Comparison of ENCODE assay signal across 14 cellular contexts in the genomic region with DNA sequence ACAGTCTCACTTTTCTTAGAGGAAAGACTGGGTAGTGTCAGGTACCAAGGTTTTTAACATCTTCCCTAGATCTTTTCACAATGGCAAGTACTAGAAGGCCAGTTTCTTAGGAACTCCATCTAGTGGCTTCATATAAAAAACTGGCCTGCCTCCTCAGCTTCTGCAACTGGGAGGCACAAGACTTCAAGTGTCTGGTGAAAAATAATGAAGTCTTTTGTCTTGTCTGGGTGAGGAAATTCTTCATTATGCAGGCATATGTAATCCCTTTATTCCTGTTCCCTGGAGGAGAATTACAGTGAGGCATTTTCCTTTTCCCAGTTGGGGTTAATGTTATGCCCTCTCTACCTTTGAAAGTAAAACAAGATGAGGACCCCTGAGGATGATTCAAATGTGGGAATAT.
DNase-seq lines count a peak whose midpoint lies in the region; ATAC-seq lines count a peak whose summit lies in the region.
"Had no signal": no experiment of that assay in that cellular context is flagged by ENCODE, and none has a peak within 500 bp of the region (broad histone marks: within the 10 kb centered on the region; RNA-seq: fewer than 3 reads in every experiment).

No MANE protein-coding gene starts in this region.

- no peaks in the 10 kb centered on the region for H3K36me3 Mint-ChIP-seq in activated CD4-positive, alpha-beta T cell treated with anti-CD3 and anti-CD28 coated beads for 36 hours (ENCODE audit: low read depth)
- H3K36me3 Mint-ChIP-seq: IgD-negative memory B cell had no signal

- H3K9me3 Mint-ChIP-seq in activated CD4-positive, alpha-beta T cell treated with anti-CD3 and anti-CD28 coated beads for 36 hours (ENCODE audit: low read depth) = no peaks in the 10 kb centered on the region

- H3K27ac ChIP-seq in HUES64 (ENCODE audit: low read depth, low read length) = peak overlapping the region; percentile 77
- H3K27ac ChIP-seq in iPS-18a (ENCODE audit: low read length) = no peak overlapping the region
- H3K27ac ChIP-seq: BLaER1, ovary had no signal

- no peak overlapping the region; the same call in 1 of the 2 replicates for H3K9ac ChIP-seq in HUES64 (ENCODE audit: low read depth, low read length)
- no peak overlapping the region for H3K9ac ChIP-seq in iPS-18a (ENCODE audit: low read length)
- H3K9ac ChIP-seq: BLaER1 had no signal

- DNase-seq in ACHN (peak; percentile 4), astrocyte of the hippocampus (ENCODE audit: low read depth, low spot score) (peak; percentile 51), left lobe of liver (ENCODE audit: low spot score) (no peak)
- no peak for DNase-seq in activated CD4-positive, alpha-beta T cell treated with anti-CD3 and anti-CD28 coated beads, Interleukin-2, amount 50 U/mL, for 4 hours
- no peak for DNase-seq in activated CD4-positive, alpha-beta T cell treated with anti-CD3 and anti-CD28 coated beads for 36 hours
- DNase-seq: cortex of kidney, NCI-H69, ovary, T-helper 9 cell had no signal

- H3K27me3 Mint-ChIP-seq in activated CD4-positive, alpha-beta T cell treated with anti-CD3 and anti-CD28 coated beads for 36 hours = peaks cover 7% of the 10 kb centered on the region
- H3K27me3 Mint-ChIP-seq: IgD-negative memory B cell had no signal

- no peak for ATAC-seq in activated CD4-positive, alpha-beta T cell treated with anti-CD3 and anti-CD28 coated beads for 36 hours
- ATAC-seq in HG02642 (IDR thresholded peaks at IDR 0.05; ENCODE audit: poor library complexity, unreplicated experiment) = no peak
- ATAC-seq in left lobe of liver = no peak

- H3K4me3 ChIP-seq in HUES64 (ENCODE audit: low read length) = peak overlapping the region; percentile 10; the same call in 1 of the 2 replicates
- peak overlapping the region; percentile 1 for H3K4me3 ChIP-seq in iPS-18a (ENCODE audit: low read length)
- H3K4me3 ChIP-seq: BLaER1, ovary had no signal

- H3K9me3 ChIP-seq in HUES64 (ENCODE audit: insufficient read depth, low read depth, low read length) (no peaks in the 10 kb centered on the region), iPS-18a (ENCODE audit: control insufficient read depth, low read depth, low read length) (no peaks in the 10 kb centered on the region)
- H3K9me3 ChIP-seq: BLaER1, ovary had no signal

- H3K27ac Mint-ChIP-seq in activated CD4-positive, alpha-beta T cell treated with anti-CD3 and anti-CD28 coated beads for 36 hours = no peak overlapping the region
- H3K27ac Mint-ChIP-seq: IgD-negative memory B cell had no signal

- H3K4me1 Mint-ChIP-seq in activated CD4-positive, alpha-beta T cell treated with anti-CD3 and anti-CD28 coated beads for 36 hours = no peaks in the 10 kb centered on the region
- H3K4me1 Mint-ChIP-seq: IgD-negative memory B cell had no signal

- CTCF ChIA-PET in activated CD4-positive, alpha-beta T cell treated with anti-CD3 and anti-CD28 coated beads for 36 hours (lab: Charles Lee) = interaction anchor here (0.6 kb wide), 1 partner anchor 464 kb away, joined by 3 read pairs; no protein-coding TSS in a partner anchor

- H3K4me1 ChIP-seq in HUES64 (ENCODE audit: insufficient read depth, low read length) (peaks cover 65% of the 10 kb centered on the region), iPS-18a (ENCODE audit: control insufficient read depth, low read depth, low read length) (peaks cover 68% of the 10 kb centered on the region)
- H3K4me1 ChIP-seq: BLaER1 had no signal

- H3K36me3 ChIP-seq in HUES64 (ENCODE audit: insufficient read depth, low read length) (no peaks in the 10 kb centered on the region), iPS-18a (ENCODE audit: control insufficient read depth, low read depth, low read length) (no peaks in the 10 kb centered on the region)
- H3K36me3 ChIP-seq: BLaER1, ovary had no signal

- in situ Hi-C loops in ACHN (cut with HindIII; ENCODE audit: low pct_ligation_motif_present, low pct_unique_long_range_greater_than_20kb, low sequenced_read_pairs) = no loop called here

- POLR2A ChIA-PET in activated CD4-positive, alpha-beta T cell treated with anti-CD3 and anti-CD28 coated beads for 36 hours (lab: Charles Lee) = no interaction called here

- H3K27me3 ChIP-seq in HUES64 (ENCODE audit: insufficient read depth, low read length) (no peaks in the 10 kb centered on the region), iPS-18a (ENCODE audit: control insufficient read depth, insufficient read depth, low read length) (no peaks in the 10 kb centered on the region)
- H3K27me3 ChIP-seq: BLaER1, ovary had no signal

- intact Hi-C loops in activated CD4-positive, alpha-beta T cell treated with anti-CD3 and anti-CD28 coated beads for 36 hours (cut with DNase I, micrococcal nuclease) = no loop called here

- no peak overlapping the region for H3K4me3 Mint-ChIP-seq in activated CD4-positive, alpha-beta T cell treated with anti-CD3 and anti-CD28 coated beads for 36 hours
- H3K4me3 Mint-ChIP-seq: IgD-negative memory B cell had no signal

Comparison
In these comparisons a context has a peak if more than half of its experiments do, and no peak if none do; other contexts are left out.
1. DNase-seq: peak in ACHN (single experiment) and astrocyte of the hippocampus (single experiment); none in activated CD4-positive, alpha-beta T cell treated with anti-CD3 and anti-CD28 coated beads, Interleukin-2, amount 50 U/mL, for 4 hours (0 of 2), activated CD4-positive, alpha-beta T cell treated with anti-CD3 and anti-CD28 coated beads for 36 hours (single experiment) and left lobe of liver (single experiment).